ENCODE assay signal across 1 cellular context in the genomic region with DNA sequence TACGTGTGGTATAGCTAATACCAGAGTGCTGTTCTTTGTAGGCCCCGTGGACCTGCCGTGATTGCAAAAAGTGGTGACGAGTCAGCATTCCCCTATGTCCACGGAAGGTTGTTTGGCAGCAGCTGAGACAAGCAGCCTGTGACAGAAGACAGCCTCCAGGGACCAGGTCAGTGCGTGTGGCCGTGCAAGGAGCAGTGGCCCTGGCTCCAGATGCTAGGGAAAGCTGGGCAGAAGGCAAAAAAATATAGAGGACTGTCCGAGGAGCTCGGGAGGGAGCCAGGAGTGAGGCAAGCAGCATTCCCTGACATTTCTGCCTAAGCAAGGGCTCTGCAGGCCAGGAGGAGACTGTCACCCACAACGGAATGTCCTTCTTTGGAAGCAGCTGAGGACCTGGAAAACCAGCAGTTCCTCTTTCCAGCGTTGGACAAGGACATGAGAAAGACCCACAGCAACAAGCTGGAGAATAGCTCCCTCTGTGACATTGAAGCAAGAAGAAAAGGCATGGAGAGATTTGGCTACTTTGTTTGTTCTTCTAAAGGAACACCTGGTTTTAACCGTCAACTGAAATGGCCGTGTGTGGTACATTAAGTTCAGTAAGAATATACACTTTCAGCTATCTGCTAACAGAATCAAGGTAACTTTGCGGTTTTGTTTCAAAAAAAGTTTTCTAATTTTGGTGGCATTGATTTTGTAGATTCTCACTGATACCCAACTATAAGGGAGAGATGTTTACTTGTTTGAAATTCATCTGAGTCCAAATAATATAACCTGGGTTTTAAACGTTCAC.
TF ChIP-seq lines count a peak whose summit lies in the region.

No MANE protein-coding gene starts in this region.

TF ChIP-seq in endothelial cell of umbilical vein, 7 proteins besides CTCF, POLR2A, EP300 and RAD21:
- TF ChIP-seq JUN (IDR thresholded peaks at IDR 0.05; ENCODE audit: borderline replicate concordance, insufficient read depth, insufficient read length, low read depth) (no peak), EZH2 (IDR thresholded peaks at IDR 0.05; ENCODE audit: borderline replicate concordance, low read depth, low read length, severe bottlenecking) (no peak), FOS (IDR thresholded peaks at IDR 0.05; ENCODE audit: borderline replicate concordance, insufficient read depth, low read length) (no peak), POLR2AphosphoS5 (IDR thresholded peaks at IDR 0.05; ENCODE audit: insufficient read depth, low read depth, low read length) (no peak)
- TF ChIP-seq, protein P1, sequence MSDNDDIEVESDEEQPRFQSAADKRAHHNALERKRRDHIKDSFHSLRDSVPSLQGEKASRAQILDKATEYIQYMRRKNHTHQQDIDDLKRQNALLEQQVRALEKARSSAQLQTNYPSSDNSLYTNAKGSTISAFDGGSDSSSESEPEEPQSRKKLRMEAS (IDR thresholded peaks at IDR 0.05; ENCODE audit: insufficient read depth, insufficient read length) = no peak
